Comparison of ENCODE assay signal across 21 cellular contexts in genomic region chr2:174903243-174903513, GRCh38.
DNase-seq lines count a peak whose midpoint lies in the region; ATAC-seq and TF ChIP-seq lines count a peak whose summit lies in the region.
"Had no signal": no experiment of that assay in that cellular context is flagged by ENCODE, and none has a peak within 500 bp of the region (broad histone marks: within the 10 kb centered on the region; RNA-seq: fewer than 3 reads in every experiment).

No MANE protein-coding gene starts in this region.

- H3K27ac Mint-ChIP-seq in naive thymus-derived CD8-positive, alpha-beta T cell: peak overlapping the region in 8 of 10 donors; percentile 0 to 94 (median 76)
- H3K27ac Mint-ChIP-seq: activated naive CD8-positive, alpha-beta T cell treated with anti-CD3 and anti-CD28 coated beads, Interleukin-2, amount 50 U/mL, for 24 hours had no signal

- H3K4me1 ChIP-seq in DND-41 (ENCODE audit: insufficient read depth, low read length) (peaks cover 21% of the 10 kb centered on the region), IMR-90 (ENCODE audit: control insufficient read depth, insufficient read depth, low read length) (peaks cover 2% of the 10 kb centered on the region; the same call in 1 of the 2 replicates)

- ATAC-seq in DND-41 (ENCODE audit: insufficient read depth, low read depth) (no peak), IMR-90 (ENCODE audit: low read depth) (no peak), left cardiac atrium (no peak)
- ATAC-seq in naive thymus-derived CD8-positive, alpha-beta T cell: no peak
- ATAC-seq: heart left ventricle, mucosa of descending colon had no signal

- peaks cover 10 to 25% (median 20%) of the 10 kb centered on the region in 4 donors for H3K4me1 Mint-ChIP-seq in naive thymus-derived CD8-positive, alpha-beta T cell

- no peaks in the 10 kb centered on the region for H3K79me2 ChIP-seq in DND-41 (ENCODE audit: insufficient read depth, low read length)

- in situ Hi-C loops in IMR-90 (cut with MboI; ENCODE audit: low sequenced_read_pairs): no loop called here

- H3K36me3 Mint-ChIP-seq in naive thymus-derived CD8-positive, alpha-beta T cell: no peaks in the 10 kb centered on the region

- H2AK9ac ChIP-seq in IMR-90 (replicated peaks; ENCODE audit: low read depth, low read length, poor library complexity): no peak overlapping the region

- no peak overlapping the region for H3K4me3 ChIP-seq in DND-41 (ENCODE audit: low read depth in 1 of 2, low read length in 2 of 2)
- no peak overlapping the region for H3K4me3 ChIP-seq in IMR-90 (ENCODE audit: insufficient read depth, low read depth, low read length)
- H3K4me3 ChIP-seq: coronary artery, heart left ventricle, mucosa of descending colon, PC-9 had no signal

- H3K9ac ChIP-seq in DND-41 (ENCODE audit: low read depth, low read length) (no peak overlapping the region), IMR-90 (ENCODE audit: low read depth, low read length) (no peak overlapping the region)

- H4K20me1 ChIP-seq in DND-41 (ENCODE audit: insufficient read depth, low read length) (no peaks in the 10 kb centered on the region), IMR-90 (ENCODE audit: insufficient read depth, low read length) (no peaks in the 10 kb centered on the region)

- no peak overlapping the region for H3K4ac ChIP-seq in IMR-90 (ENCODE audit: low read depth, low read length)

- no peak overlapping the region for H2BK15ac ChIP-seq in IMR-90 (ENCODE audit: low read depth, low read length)

- no peaks in the 10 kb centered on the region for H3K9me1 ChIP-seq in IMR-90 (ENCODE audit: insufficient read depth, low read length)

- H2AK5ac ChIP-seq in IMR-90 (ENCODE audit: low read depth, low read length): no peak overlapping the region; the same call in 1 of the 2 replicates

- peaks cover 0 to under 1% (median 0%) of the 10 kb centered on the region in 5 donors for H3K27me3 Mint-ChIP-seq in naive thymus-derived CD8-positive, alpha-beta T cell
- H3K27me3 Mint-ChIP-seq: activated naive CD8-positive, alpha-beta T cell treated with anti-CD3 and anti-CD28 coated beads, Interleukin-2, amount 50 U/mL, for 24 hours had no signal

- H3K4me2 ChIP-seq in DND-41 (ENCODE audit: insufficient read depth, low read length) (peak overlapping the region; percentile 37; the same call in 1 of the 2 replicates), IMR-90 (ENCODE audit: low read depth, low read length) (no peak overlapping the region)
- H3K4me2 ChIP-seq: PC-9 had no signal

- no peak for TF ChIP-seq RAD21 in IMR-90 (IDR thresholded peaks at IDR 0.05; ENCODE audit: low read length)

- H3K23ac ChIP-seq in IMR-90 (ENCODE audit: low read depth, low read length): no peak overlapping the region

- H2BK20ac ChIP-seq in IMR-90 (ENCODE audit: low read depth, low read length): no peak overlapping the region

- H3K9me3 Mint-ChIP-seq in naive thymus-derived CD8-positive, alpha-beta T cell: no peaks in the 10 kb centered on the region
- H3K9me3 Mint-ChIP-seq: activated naive CD8-positive, alpha-beta T cell treated with anti-CD3 and anti-CD28 coated beads, Interleukin-2, amount 50 U/mL, for 24 hours; activated T-helper 17 cell treated with anti-CD3 and anti-CD28 coated beads, Interleukin-2, amount 50 U/mL, for 72 hours had no signal

- H2AFZ ChIP-seq in DND-41 (ENCODE audit: low read depth, low read length) (peak overlapping the region; percentile 54; the same call in 1 of the 2 replicates), IMR-90 (replicated peaks; ENCODE audit: low read length, poor library complexity) (no peak overlapping the region)
- H2AFZ ChIP-seq: PC-9 had no signal

- BruUV-seq in IMR-90 (replicated peaks; lab: Mats Ljungman, UMichigan): no TSS peak

- no peak overlapping the region for H3K56ac ChIP-seq in IMR-90 (ENCODE audit: extremely low read depth, insufficient read depth, low read length)

- H3K9me3 ChIP-seq in DND-41 (ENCODE audit: insufficient read depth, low read length, severe bottlenecking): no peaks in the 10 kb centered on the region
- no peaks in the 10 kb centered on the region for H3K9me3 ChIP-seq in IMR-90 (ENCODE audit: control insufficient read depth, insufficient read depth, low read length)
- H3K9me3 ChIP-seq: heart left ventricle, mucosa of descending colon had no signal

- H4K91ac ChIP-seq in IMR-90 (ENCODE audit: insufficient read depth, low read depth, low read length): no peak overlapping the region

- dilution Hi-C loops in IMR-90 (cut with HindIII; ENCODE audit: low sequenced_read_pairs, unreplicated experiment): no loop called here

- POLR2A ChIA-PET in IMR-90 (lab: Charles Lee; ENCODE audit: unreplicated experiment): no interaction called here
- POLR2A ChIA-PET in naive thymus-derived CD8-positive, alpha-beta T cell (lab: Charles Lee): interaction anchor here (0.5 kb wide), 1 partner anchor 53 kb away, joined by 3 read pairs; no protein-coding TSS in a partner anchor

- no peaks in the 10 kb centered on the region for H3K79me1 ChIP-seq in IMR-90 (ENCODE audit: low read depth in 1 of 2, low read length in 2 of 2)

- peak overlapping the region in 1 of 10 donors; percentile 58 for H3K4me3 Mint-ChIP-seq in naive thymus-derived CD8-positive, alpha-beta T cell
- H3K4me3 Mint-ChIP-seq: activated naive CD8-positive, alpha-beta T cell treated with anti-CD3 and anti-CD28 coated beads, Interleukin-2, amount 50 U/mL, for 24 hours; activated T-helper 17 cell treated with anti-CD3 and anti-CD28 coated beads, Interleukin-2, amount 50 U/mL, for 72 hours had no signal

- H4K5ac ChIP-seq in IMR-90 (ENCODE audit: low read depth, low read length): no peak overlapping the region; the same call in 1 of the 2 replicates

- H4K8ac ChIP-seq in IMR-90 (ENCODE audit: low read depth in 2 of 2, low read length in 2 of 2): no peak overlapping the region

- intact Hi-C loops in IMR-90 (cut with micrococcal nuclease): loop anchor here (5.0 kb wide), 1 partner anchor 84 kb away; no protein-coding TSS in a partner anchor
- intact Hi-C loops in left cardiac atrium (cut with DNase I): no loop called here

- no peaks in the 10 kb centered on the region for H3K36me3 ChIP-seq in DND-41 (ENCODE audit: insufficient read depth, low read length)
- no peaks in the 10 kb centered on the region for H3K36me3 ChIP-seq in IMR-90 (ENCODE audit: control insufficient read depth, insufficient read depth, low read length)
- H3K36me3 ChIP-seq: heart left ventricle had no signal

- CTCF ChIA-PET in IMR-90 (lab: Yijun Ruan, JAX): no interaction called here

- H3K18ac ChIP-seq in IMR-90 (ENCODE audit: low read depth, low read length): no peak overlapping the region

- TF ChIP-seq POLR2A in IMR-90 (IDR thresholded peaks at IDR 0.05; ENCODE audit: low read depth, low read length) (no peak), erythroblast (IDR thresholded peaks at IDR 0.05; ENCODE audit: low read length) (no peak)

- no peak overlapping the region for H2BK5ac ChIP-seq in IMR-90 (ENCODE audit: low read depth, low read length, poor library complexity, severe bottlenecking)

- no peak overlapping the region for H3K14ac ChIP-seq in IMR-90 (replicated peaks; ENCODE audit: low read depth, low read length)

- H2BK120ac ChIP-seq in IMR-90 (ENCODE audit: low read depth, low read length): no peak overlapping the region

- TF ChIP-seq CTCF in DND-41 (IDR thresholded peaks at IDR 0.05; ENCODE audit: borderline replicate concordance, extremely low read depth, low read length, poor library complexity, severe bottlenecking) (no peak), IMR-90 (conservative IDR thresholded peaks at IDR 0.05; ENCODE audit: low read depth, low read length) (no peak)

- peak overlapping the region; percentile 63 for H3K27ac ChIP-seq in DND-41 (ENCODE audit: low read length)
- H3K27ac ChIP-seq in IMR-90 (ENCODE audit: insufficient read depth, low read length): no peak overlapping the region
- peak overlapping the region; percentile 67 for H3K27ac ChIP-seq in angular gyrus (ENCODE audit: low read depth, low read length)
- H3K27ac ChIP-seq: coronary artery, heart left ventricle, PC-9 had no signal

- H3K27me3 ChIP-seq in DND-41 (ENCODE audit: insufficient read depth, low read length, poor library complexity) (no peaks in the 10 kb centered on the region), IMR-90 (ENCODE audit: control insufficient read depth, insufficient read depth, low read length) (no peaks in the 10 kb centered on the region)
- H3K27me3 ChIP-seq: heart left ventricle had no signal

- no peak for DNase-seq in DND-41
- DNase-seq in IMR-90: no peak
- DNase-seq in naive thymus-derived CD8-positive, alpha-beta T cell: no peak
- no peak for DNase-seq in SKM-1 (lab: John Stamatoyannopoulos, UW; ENCODE audit: unreplicated experiment)
- no peak for DNase-seq in left cardiac atrium
- no peak for DNase-seq in erythroblast (lab: John Stamatoyannopoulos, UW)
- DNase-seq: activated CD4-positive, alpha-beta T cell treated with anti-CD3 and anti-CD28 coated beads, Interleukin-2, amount 50 U/mL, for 1 hour; activated naive CD8-positive, alpha-beta T cell treated with anti-CD3 and anti-CD28 coated beads, Interleukin-2, amount 50 U/mL, for 24 hours; AML-193; Calu3; heart left ventricle; mucosa of descending colon; NCI-H1092; NCI-H2171 treated with DMSO at 0.1 percent for 48 hours; NCI-H774; SHP77 treated with DMSO at 0.1 percent for 48 hours; stimulated activated CD4-positive, alpha-beta T cell treated with anti-CD3 and anti-CD28 coated beads, Interleukin-4, amount 100 ng/mL, for 4 hours had no signal

TF ChIP-seq in IMR-90, 13 proteins besides CTCF, POLR2A, EP300 and RAD21:
- no peak for TF ChIP-seq MXI1 (IDR thresholded peaks at IDR 0.05; ENCODE audit: borderline replicate concordance, low read depth, low read length)
- peak; percentile 59 for TF ChIP-seq CEBPB (IDR thresholded peaks at IDR 0.05; ENCODE audit: low read depth, low read length)
TF ChIP-seq in IMR-90: peak in this region for 1.
